In the genomic region with DNA sequence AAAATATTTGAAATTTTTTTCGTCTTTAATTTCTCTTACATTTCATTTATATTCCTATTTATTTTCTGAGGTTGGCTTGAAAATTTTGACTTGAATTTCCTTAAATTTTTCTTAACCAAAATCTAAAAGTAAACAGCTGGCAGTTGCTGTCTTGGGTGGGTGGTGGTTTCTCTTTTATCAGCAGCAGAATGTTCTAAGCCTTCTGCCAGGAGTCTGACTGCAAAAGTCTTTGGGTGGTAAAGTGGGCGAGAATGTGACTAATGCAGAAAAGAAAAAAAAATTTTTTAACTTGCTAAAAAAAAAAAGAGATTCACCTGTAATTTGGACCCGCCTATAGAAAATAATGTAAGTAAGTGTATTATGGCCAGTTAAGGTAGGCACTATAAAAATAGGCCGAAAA, we compare ENCODE assay signal across 9 cellular contexts. TPM values are rescaled to one million over a fixed set of nuclear protein-coding genes. Genes with fewer than 3 reads are reported as not detected.
DNase-seq lines count a peak whose midpoint lies in the region; TF ChIP-seq lines count a peak whose summit lies in the region.
"Had no signal": no experiment of that assay in that cellular context is flagged by ENCODE, and none has a peak within 500 bp of the region (broad histone marks: within the 10 kb centered on the region; RNA-seq: fewer than 3 reads in every experiment).

No MANE protein-coding gene starts in this region.

- no peaks in the 10 kb centered on the region for H3K9me3 ChIP-seq in GM23248 (ENCODE audit: low read depth)
- no peaks in the 10 kb centered on the region for H3K9me3 ChIP-seq in osteoblast (ENCODE audit: low read depth, low read length)

- H3F3A ChIP-seq in GM23248 (ENCODE audit: insufficient read depth): peaks cover 54% of the 10 kb centered on the region

- H4K20me1 ChIP-seq in GM23248 (ENCODE audit: insufficient read depth): no peaks in the 10 kb centered on the region
- peaks cover 25% of the 10 kb centered on the region for H4K20me1 ChIP-seq in osteoblast (ENCODE audit: insufficient read depth, low read length)

- no peak for TF ChIP-seq POLR2A in lower leg skin (IDR thresholded peaks at IDR 0.05)

- H3K4me3 ChIP-seq in GM23248: peak overlapping the region; percentile 100
- H3K4me3 ChIP-seq in osteoblast (ENCODE audit: insufficient read depth, low read length): no peak overlapping the region
- H3K4me3 ChIP-seq in lower leg skin (ENCODE audit: low read depth, poor library complexity, severe bottlenecking): no peak overlapping the region

- peak overlapping the region; percentile 92 for H3K9ac ChIP-seq in GM23248

- no peaks in the 10 kb centered on the region for H3K27me3 ChIP-seq in GM23248 (replicated peaks; ENCODE audit: insufficient read depth)
- H3K27me3 ChIP-seq in osteoblast (ENCODE audit: insufficient read depth, low read length): no peaks in the 10 kb centered on the region

- WGBS in GM23248 (ENCODE audit: low coverage in 1 of 2, low lambda C conversion rate in 2 of 2, missing lambda C conversion rate in 2 of 2), 2 experiments: 33 to 37% methylated on average over 4 of the region's 4 CpGs
- 65 to 77% methylated on average over 4 of the region's 4 CpGs for WGBS in lower leg skin, 2 donors

- H3K9me2 ChIP-seq in GM23248 (ENCODE audit: insufficient read depth): no peaks in the 10 kb centered on the region

- intact Hi-C loops in lower leg skin (cut with DNase I; ENCODE audit: low total_unique reads): no loop called here

- H3K79me2 ChIP-seq in GM23248 (ENCODE audit: insufficient read depth) (peaks cover 93% of the 10 kb centered on the region), osteoblast (ENCODE audit: insufficient read depth, low read length) (peaks cover 94% of the 10 kb centered on the region)

- H3K36me3 ChIP-seq in GM23248 (ENCODE audit: low read depth) (no peaks in the 10 kb centered on the region), osteoblast (ENCODE audit: insufficient read depth, low read length) (no peaks in the 10 kb centered on the region)

- H3K4me2 ChIP-seq in GM23248 (ENCODE audit: unreplicated experiment) (peak overlapping the region; percentile 98), osteoblast (ENCODE audit: insufficient read depth, low read length) (peak overlapping the region; percentile 97)

- peak; percentile 73 for DNase-seq in GM23248
- DNase-seq in RPMI8226: peak; percentile 34
- peak; percentile 17 for DNase-seq in central memory CD4-positive, alpha-beta T cell
- DNase-seq in osteoblast (ENCODE audit: insufficient read length, low spot score, missing footprints): peak; percentile 47
- no peak for DNase-seq in iPS-NIHi11 (ENCODE audit: low spot score)
- DNase-seq in AG08395 (ENCODE audit: low spot score): no peak
- DNase-seq in SHP77 treated with DMSO at 0.1 percent for 48 hours (lab: John Stamatoyannopoulos, UW): no peak
- no peak for DNase-seq in lower leg skin (ENCODE audit: low spot score in 2 of 2)
- DNase-seq: NCI-H82 had no signal

- in situ Hi-C loops in GM23248 (cut with MboI): no loop called here

- H3K4me1 ChIP-seq in GM23248 (ENCODE audit: insufficient read depth): peaks cover 45% of the 10 kb centered on the region
- H3K4me1 ChIP-seq in osteoblast (ENCODE audit: insufficient read depth, low read length): peaks cover 36% of the 10 kb centered on the region

- H3K27ac ChIP-seq in GM23248: peak overlapping the region; percentile 91
- no peak overlapping the region for H3K27ac ChIP-seq in osteoblast (ENCODE audit: low read depth, low read length)

- H2AFZ ChIP-seq in GM23248 (no peak overlapping the region), osteoblast (ENCODE audit: low read length) (no peak overlapping the region)

- no peak for TF ChIP-seq CTCF in osteoblast (IDR thresholded peaks at IDR 0.05; ENCODE audit: extremely low read depth, low read depth, low read length)
- TF ChIP-seq CTCF in lower leg skin (IDR thresholded peaks at IDR 0.05): no peak

RNA-seq across cellular contexts. Expression of a gene that starts 2.5 kb away (rescaled TPM):
- total RNA-seq in GM23248 (2014; rRNA removed; shearing (Covaris generic)): 37.2 and 47.8 TPM in 2 replicates
- polyA plus RNA-seq in GM23248 (2016; fragmentation: Nextera tagmentation; extraction: Ambion mirVana): 46.1 and 47.3 TPM in 2 replicates
- total RNA-seq in osteoblast (47.8 and 48.0 TPM in 2 replicates), lower leg skin (10 to 100 TPM; 38.1 to 60.3 (median 46.6) TPM)

RNA-seq across cellular contexts. Expression of a gene that starts 3.0 kb away (rescaled TPM):
- 31.6 and 49.7 TPM in 2 replicates for total RNA-seq in GM23248 (2014; rRNA removed; shearing (Covaris generic))
- polyA plus RNA-seq in GM23248 (2016; fragmentation: Nextera tagmentation; extraction: Ambion mirVana): 27.5 and 28.9 TPM in 2 replicates
- total RNA-seq in osteoblast (25.9 and 26.1 TPM in 2 replicates), lower leg skin (10 to 100 TPM; 10.3 to 19.3 (median 14.9) TPM)

Comparison
In these comparisons a context has a peak if more than half of its experiments do, and no peak if none do; other contexts are left out.
1. DNase-seq: peak in GM23248 (single experiment), RPMI8226 (single experiment), central memory CD4-positive, alpha-beta T cell (single experiment) and osteoblast (single experiment); none in iPS-NIHi11 (single experiment), AG08395 (single experiment), SHP77 treated with DMSO at 0.1 percent for 48 hours (single experiment) and lower leg skin (0 of 2).